Comparison of ENCODE assay signal across 18 cellular contexts in genomic region chr3:82977871-82978270, GRCh38.
"Had no signal": no experiment of that assay in that cellular context is flagged by ENCODE, and none has a peak within 500 bp of the region (broad histone marks: within the 10 kb centered on the region; RNA-seq: fewer than 3 reads in every experiment).

No MANE protein-coding gene starts in this region.

- H3K27ac ChIP-seq: colonic mucosa, gastrocnemius medialis, heart right ventricle, psoas muscle, right lobe of liver, testis, tibial nerve had no signal

- H3K4me1 ChIP-seq: colonic mucosa, gastrocnemius medialis, heart right ventricle, psoas muscle, right lobe of liver, testis, tibial nerve had no signal

- H3K27me3 Mint-ChIP-seq: stimulated activated memory B cell treated with anti-CD40 and anti-IgM and Interleukin-4, amounts not matched to agents 10 μg/mL and 1 μg/mL and 100 μg/mL, for 72 hours; stimulated activated naive CD8-positive, alpha-beta T cell treated with anti-CD3 and anti-CD28 coated beads, Interleukin-15, Interleukin-2, amounts not matched to agents 100 ng/mL and 50 ng/mL, for 24 hours had no signal

- ATAC-seq: gastrocnemius medialis; heart right ventricle; natural killer cell; psoas muscle; right lobe of liver; stimulated activated memory B cell treated with anti-CD40 and anti-IgM and Interleukin-4, amounts not matched to agents 10 μg/mL and 1 μg/mL and 100 μg/mL, for 72 hours had no signal

- H3K4me3 ChIP-seq: colonic mucosa, gastrocnemius medialis, heart right ventricle, psoas muscle, right lobe of liver, testis, tibial nerve had no signal

- H3K27me3 ChIP-seq: colonic mucosa, gastrocnemius medialis, heart right ventricle, right lobe of liver, testis, tibial nerve had no signal

- H3K9me3 ChIP-seq: colonic mucosa, gastrocnemius medialis, psoas muscle, right lobe of liver, testis, tibial nerve had no signal

- H3K36me3 ChIP-seq: colonic mucosa, gastrocnemius medialis, heart right ventricle, right lobe of liver, tibial nerve had no signal

- DNase-seq: caudate nucleus; colonic mucosa; dermis blood vessel endothelial cell; effector CD4-positive, alpha-beta T cell; gastrocnemius medialis; heart right ventricle; hypothalamus; mammary epithelial cell; natural killer cell; psoas muscle; retina; right lobe of liver; stimulated activated CD4-positive, alpha-beta T cell treated with anti-CD3 and anti-CD28 coated beads, Interleukin-4, amount 100 ng/mL, for 1 hour; testis had no signal

- H3K4me1 Mint-ChIP-seq: natural killer cell; stimulated activated memory B cell treated with anti-CD40 and anti-IgM and Interleukin-4, amounts not matched to agents 10 μg/mL and 1 μg/mL and 100 μg/mL, for 72 hours had no signal

- H3K36me3 Mint-ChIP-seq: mesothelial cell of epicardium; stimulated activated memory B cell treated with anti-CD40 and anti-IgM and Interleukin-4, amounts not matched to agents 10 μg/mL and 1 μg/mL and 100 μg/mL, for 72 hours had no signal

- H3K27ac Mint-ChIP-seq: mesothelial cell of epicardium; natural killer cell; stimulated activated memory B cell treated with anti-CD40 and anti-IgM and Interleukin-4, amounts not matched to agents 10 μg/mL and 1 μg/mL and 100 μg/mL, for 72 hours; stimulated activated naive CD8-positive, alpha-beta T cell treated with anti-CD3 and anti-CD28 coated beads, Interleukin-15, Interleukin-2, amounts not matched to agents 100 ng/mL and 50 ng/mL, for 24 hours had no signal

- H3K4me3 Mint-ChIP-seq: mesothelial cell of epicardium; natural killer cell; stimulated activated memory B cell treated with anti-CD40 and anti-IgM and Interleukin-4, amounts not matched to agents 10 μg/mL and 1 μg/mL and 100 μg/mL, for 72 hours; stimulated activated naive CD8-positive, alpha-beta T cell treated with anti-CD3 and anti-CD28 coated beads, Interleukin-15, Interleukin-2, amounts not matched to agents 100 ng/mL and 50 ng/mL, for 24 hours had no signal
